Comparison of ENCODE assay signal across 8 cellular contexts in the genomic region with DNA sequence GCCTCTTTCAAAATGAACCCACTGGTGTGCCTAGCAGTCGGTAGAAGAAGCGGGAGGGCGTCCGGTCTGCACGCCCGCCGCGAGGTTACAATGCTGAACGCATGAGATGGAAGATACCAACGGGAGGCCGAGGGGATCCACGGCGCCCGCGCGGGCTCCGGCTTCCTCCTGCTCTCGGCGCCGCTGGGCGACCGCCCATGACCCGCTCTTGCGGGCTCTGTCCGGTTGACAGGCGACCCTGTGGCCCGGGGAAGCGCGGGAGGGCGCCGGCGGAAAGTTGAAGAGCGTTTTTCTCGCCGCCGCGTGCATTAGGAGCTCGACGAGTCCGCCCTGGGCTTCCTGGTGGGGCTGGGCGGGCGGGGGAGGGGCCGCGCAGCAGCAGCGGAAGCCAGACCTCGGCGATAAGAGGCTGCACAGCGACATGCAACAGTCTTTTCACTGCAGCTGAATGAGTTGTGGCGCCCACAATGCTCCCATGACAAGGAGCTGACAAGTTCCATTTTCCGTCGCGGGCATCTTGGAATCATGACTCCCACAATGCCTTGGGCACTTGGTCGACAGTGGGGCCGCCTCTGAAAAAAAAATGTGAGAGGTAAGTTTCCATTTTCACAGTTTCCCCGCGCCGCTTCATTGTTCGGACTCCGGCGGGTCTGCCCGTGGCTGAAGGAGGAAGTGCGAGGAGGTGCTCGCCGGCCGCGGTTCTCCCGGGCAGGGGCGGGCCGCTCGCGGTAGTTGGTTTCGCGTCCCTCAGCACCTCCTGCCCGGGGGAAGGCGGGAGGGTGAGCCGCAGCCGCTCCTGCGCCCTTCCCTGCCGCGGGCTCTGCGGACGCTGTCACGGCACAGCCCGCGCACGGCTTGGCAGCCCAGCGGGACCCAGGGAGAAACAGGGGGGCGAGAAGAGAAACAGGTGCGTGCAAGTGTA. TPM values are rescaled to one million over a fixed set of nuclear protein-coding genes. Genes with fewer than 3 reads are reported as not detected.
DNase-seq lines count a peak whose midpoint lies in the region; ATAC-seq and TF ChIP-seq lines count a peak whose summit lies in the region.

A gene with protein sequence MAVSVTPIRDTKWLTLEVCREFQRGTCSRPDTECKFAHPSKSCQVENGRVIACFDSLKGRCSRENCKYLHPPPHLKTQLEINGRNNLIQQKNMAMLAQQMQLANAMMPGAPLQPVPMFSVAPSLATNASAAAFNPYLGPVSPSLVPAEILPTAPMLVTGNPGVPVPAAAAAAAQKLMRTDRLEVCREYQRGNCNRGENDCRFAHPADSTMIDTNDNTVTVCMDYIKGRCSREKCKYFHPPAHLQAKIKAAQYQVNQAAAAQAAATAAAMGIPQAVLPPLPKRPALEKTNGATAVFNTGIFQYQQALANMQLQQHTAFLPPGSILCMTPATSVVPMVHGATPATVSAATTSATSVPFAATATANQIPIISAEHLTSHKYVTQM (plus strand): TSS at position 429 of the 922 bp plus-strand sequence. CDS start 31,265 bp downstream, outside the sequence.

- H3K9me3 ChIP-seq in Caco-2: no peaks in the 10 kb centered on the region
- H3K9me3 ChIP-seq in OCI-LY7 (ENCODE audit: low read length): no peaks in the 10 kb centered on the region; the same call in 1 of the 2 replicates

- TSS peak; percentile 44 for BruUV-seq in Caco-2 (replicated peaks; lab: Mats Ljungman, UMichigan)
- BruUV-seq in OCI-LY7 (replicated peaks; lab: Mats Ljungman, UMichigan): TSS peak; percentile 56

- H3K4me3 ChIP-seq in Caco-2 (ENCODE audit: low read depth, low read length): peak within 1 kb of the TSS; percentile 94
- peak within 1 kb of the TSS; percentile 79 for H3K4me3 ChIP-seq in OCI-LY7 (ENCODE audit: low read depth, low read length, poor library complexity, severe bottlenecking)

- H2AFZ ChIP-seq in OCI-LY7 (ENCODE audit: low read length): peak within 1 kb of the TSS; percentile 83; the same call in 1 of the 2 replicates

- no peaks in the 10 kb centered on the region for H3K9me3 Mint-ChIP-seq in Caco-2 (ENCODE audit: unreplicated experiment)
- no peaks in the 10 kb centered on the region for H3K9me3 Mint-ChIP-seq in mesothelial cell of epicardium

- H3K9me2 ChIP-seq in OCI-LY7 (ENCODE audit: insufficient read depth, low read length): no peaks in the 10 kb centered on the region

- CTCF ChIA-PET in Caco-2 (lab: Charles Lee) (interaction anchor here (0.5 to 1.0 kb wide), 3 partner anchors 12 to 243 kb away, joined by 3 to 6 read pairs (median 3); no protein-coding TSS in a partner anchor), OCI-LY7 (lab: Charles Lee; ENCODE audit: unreplicated experiment) (interaction anchor here (0.7 kb wide), 1 partner anchor 96 kb away, joined by 3 read pairs; no protein-coding TSS in a partner anchor)

- intact Hi-C loops in Caco-2 (cut with micrococcal nuclease; ENCODE audit: unreplicated experiment) (loop anchor here (2.0 to 5.0 kb wide), 4 partner anchors 59 to 296 kb away; no protein-coding TSS in a partner anchor), OCI-LY7 (cut with micrococcal nuclease; ENCODE audit: unreplicated experiment) (loop anchor here (1.0 to 5.0 kb wide), 4 partner anchors 70 to 176 kb away; no protein-coding TSS in a partner anchor)

- H3K4me1 Mint-ChIP-seq in Caco-2 (ENCODE audit: low read depth, unreplicated experiment): peaks cover 47% of the 10 kb centered on the region
- H3K4me1 Mint-ChIP-seq in mesothelial cell of epicardium: peaks cover 50% of the 10 kb centered on the region

- POLR2A ChIA-PET in Caco-2 (lab: Charles Lee) (interaction anchor here (0.5 to 1.7 kb wide), 7 partner anchors 10 to 1277 kb away, joined by 3 to 10 read pairs (median 4); no protein-coding TSS in a partner anchor), OCI-LY7 (lab: Charles Lee) (interaction anchor here (0.6 to 9.0 kb wide), 18 partner anchors 9 to 524 kb away, joined by 3 to 79 read pairs (median 4); no protein-coding TSS in a partner anchor)

- TF ChIP-seq CTCF in Caco-2 (IDR thresholded peaks at IDR 0.05; ENCODE audit: insufficient read depth in 1 of 2, low read depth in 1 of 2, low read length in 1 of 2, severe bottlenecking in 1 of 2, unreplicated experiment in 1 of 2) (no peak), OCI-LY7 (conservative IDR thresholded peaks at IDR 0.05; ENCODE audit: low read length) (no peak), mesothelial cell of epicardium (IDR thresholded peaks at IDR 0.05; ENCODE audit: unreplicated experiment) (no peak)

- DNase-seq in Caco-2 (peak; percentile 77 to 81), HuH-7 (ENCODE audit: low spot score) (peak; percentile 57), OCI-LY7 (ENCODE audit: low spot score) (peak; percentile 94), mesothelial cell of epicardium (ENCODE audit: low spot score in 2 of 2, unreplicated experiment in 2 of 2) (peak; percentile 53 to 76)
- peak; percentile 89 for DNase-seq in activated CD8-positive, alpha-beta memory T cell treated with anti-CD3 and anti-CD28 coated beads, Interleukin-2, amount 50 U/mL, for 48 hours
- DNase-seq in stimulated activated CD8-positive, alpha-beta memory T cell treated with anti-CD3 and anti-CD28 coated beads, Interleukin-15, amount 100 ng/mL, for 48 hours (ENCODE audit: low read depth in 2 of 2): peak; percentile 77 to 80

- H3K79me2 ChIP-seq in OCI-LY7 (ENCODE audit: insufficient read depth, low read depth, low read length): peaks cover 57% of the 10 kb centered on the region

- H3K27ac Mint-ChIP-seq in Caco-2 (ENCODE audit: unreplicated experiment): peak within 1 kb of the TSS; percentile 56
- H3K27ac Mint-ChIP-seq in mesothelial cell of epicardium: peak within 1 kb of the TSS; percentile 98

- H3K4me2 ChIP-seq in OCI-LY7 (ENCODE audit: low read length): peak within 1 kb of the TSS; percentile 92

- peaks cover 32% of the 10 kb centered on the region for H4K20me1 ChIP-seq in OCI-LY7 (ENCODE audit: insufficient read depth, low read length)

- peaks cover 42% of the 10 kb centered on the region for H3K4me1 ChIP-seq in Caco-2
- peaks cover 50% of the 10 kb centered on the region for H3K4me1 ChIP-seq in OCI-LY7 (ENCODE audit: insufficient read depth, low read length, poor library complexity, severe bottlenecking)

- H3K27me3 Mint-ChIP-seq in Caco-2 (ENCODE audit: insufficient read depth, unreplicated experiment): no peaks in the 10 kb centered on the region
- no peaks in the 10 kb centered on the region for H3K27me3 Mint-ChIP-seq in mesothelial cell of epicardium (ENCODE audit: low read depth)

- H3K27me3 ChIP-seq in Caco-2 (replicated peaks; ENCODE audit: control insufficient read depth, insufficient read depth, low read length): no peaks in the 10 kb centered on the region

- no peaks in the 10 kb centered on the region for H3K36me3 ChIP-seq in Caco-2 (ENCODE audit: control insufficient read depth, insufficient read depth, low read length)
- H3K36me3 ChIP-seq in OCI-LY7 (ENCODE audit: insufficient read depth, low read length): peaks cover 38% of the 10 kb centered on the region

- H3K36me3 Mint-ChIP-seq in Caco-2 (ENCODE audit: insufficient read depth, unreplicated experiment): peaks cover 19% of the 10 kb centered on the region
- H3K36me3 Mint-ChIP-seq in mesothelial cell of epicardium: no peaks in the 10 kb centered on the region

- peak; percentile 64 for ATAC-seq in GM21423 (IDR thresholded peaks at IDR 0.05; ENCODE audit: unreplicated experiment)

- peak within 1 kb of the TSS; percentile 91 for H3K4me3 Mint-ChIP-seq in Caco-2 (ENCODE audit: unreplicated experiment)
- H3K4me3 Mint-ChIP-seq in mesothelial cell of epicardium: peak within 1 kb of the TSS; percentile 90

- in situ Hi-C loops in endometrial microvascular endothelial cells (cut with HindIII; ENCODE audit: inconsistent ontology term, low pct_unique_long_range_greater_than_20kb, low sequenced_read_pairs): no loop called here

- peak within 1 kb of the TSS; percentile 94 for H3K27ac ChIP-seq in OCI-LY7 (ENCODE audit: low read depth, low read length, poor library complexity, severe bottlenecking)

RNA-seq across cellular contexts. Expression of the gene that starts here (rescaled TPM):
- total RNA-seq in Caco-2 (2022) (67.1 and 68.6 TPM in 2 replicates), OCI-LY7 (2022) (174 and 184 TPM in 2 replicates), endometrial microvascular endothelial cells (ENCODE audit: inconsistent ontology term) (413 TPM), mesothelial cell of epicardium (67.8 to 74.8 TPM (median 72.9 TPM) in 3 replicates)
- 125 and 163 TPM in 2 replicates for total RNA-seq in OCI-LY7 (2014; rRNA removed; shearing (Covaris generic))

Comparison
In these comparisons a context has a peak if more than half of its experiments do, and no peak if none do; other contexts are left out.
1. Peak in every context shown above with its lines: DNase-seq, ATAC-seq, H3K4me3 ChIP-seq and H3K27ac ChIP-seq.